26 cellular contexts compared by ENCODE assay signal in the genomic region with DNA sequence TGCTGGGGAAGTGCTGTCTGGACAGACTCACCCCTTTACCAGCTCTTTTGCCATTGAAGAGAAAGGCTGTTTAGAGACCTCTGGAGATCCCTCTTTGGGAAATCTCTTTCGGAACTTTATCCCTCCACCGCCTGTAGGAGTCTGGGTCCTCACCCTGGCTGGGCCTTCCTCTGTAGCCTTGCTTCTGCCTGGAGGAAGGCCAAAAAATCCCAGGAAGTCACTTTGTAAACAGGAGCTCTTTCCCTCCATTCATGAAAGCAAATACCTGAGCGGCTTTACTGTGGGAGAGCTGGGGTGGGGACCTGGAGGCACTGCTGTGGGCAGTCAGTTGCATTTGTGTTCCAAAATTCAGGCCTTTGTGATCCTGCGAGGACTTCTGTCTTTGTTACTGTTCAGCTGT.
DNase-seq lines count a peak whose midpoint lies in the region; ATAC-seq and TF ChIP-seq lines count a peak whose summit lies in the region.
"Had no signal": no experiment of that assay in that cellular context is flagged by ENCODE, and none has a peak within 500 bp of the region (broad histone marks: within the 10 kb centered on the region; RNA-seq: fewer than 3 reads in every experiment).

No MANE protein-coding gene starts in this region.

- H3K4me3 ChIP-seq in upper lobe of right lung, result no peak overlapping the region
- H3K4me3 ChIP-seq in osteoblast (ENCODE audit: insufficient read depth, low read length), result no peak overlapping the region
- H3K4me3 ChIP-seq: adrenal gland, HAP-1, ovary, upper lobe of left lung had no signal

- TF ChIP-seq CTCF in upper lobe of right lung (IDR thresholded peaks at IDR 0.05) (no peak), osteoblast (IDR thresholded peaks at IDR 0.05; ENCODE audit: extremely low read depth, low read depth, low read length) (no peak)

- no peak overlapping the region for H2AFZ ChIP-seq in osteoblast (ENCODE audit: low read length)

- H3K27me3 ChIP-seq in upper lobe of right lung (no peaks in the 10 kb centered on the region), osteoblast (ENCODE audit: insufficient read depth, low read length) (no peaks in the 10 kb centered on the region)
- H3K27me3 ChIP-seq: adrenal gland, ovary, upper lobe of left lung had no signal

- H3K4me2 ChIP-seq in osteoblast (ENCODE audit: insufficient read depth, low read length), result no peak overlapping the region

- no peak for TF ChIP-seq POLR2A in erythroblast (IDR thresholded peaks at IDR 0.05; ENCODE audit: low read length)

- no peaks in the 10 kb centered on the region for H3K79me2 ChIP-seq in osteoblast (ENCODE audit: insufficient read depth, low read length)

- ATAC-seq in upper lobe of right lung, result peak; percentile 22
- no peak for ATAC-seq in HG03025 (IDR thresholded peaks at IDR 0.05; ENCODE audit: low FRiP score, unreplicated experiment)
- ATAC-seq: activated CD8-positive, alpha-beta memory T cell treated with anti-CD3 and anti-CD28 coated beads, Interleukin-2, amount 10 ng/mL, durations not matched to agents 7 days and 5 days; left ventricle myocardium superior; natural killer cell treated with Interleukin-12 subunit alpha and Interleukin-12 subunit beta and Interleukin-15 and Interleukin-18, amount 100 ng/mL, for 72 hours; T-cell had no signal

- intact Hi-C loops in upper lobe of right lung (cut with DNase I), result no loop called here

- DNase-seq in NCI-H2081 (lab: John Stamatoyannopoulos, UW), result peak; percentile 29 to 58
- no peak for DNase-seq in NCI-H2081 treated with DMSO at 0.1 percent for 48 hours (lab: John Stamatoyannopoulos, UW)
- DNase-seq in HuH-7 (ENCODE audit: low spot score), result peak; percentile 34
- DNase-seq in astrocyte of the hippocampus (ENCODE audit: low read depth, low spot score), result peak; percentile 39
- no peak for DNase-seq in upper lobe of right lung
- no peak for DNase-seq in erythroblast (lab: John Stamatoyannopoulos, UW)
- DNase-seq in osteoblast (ENCODE audit: insufficient read length, low spot score, missing footprints), result no peak
- DNase-seq: activated CD4-positive, CD25-positive, alpha-beta regulatory T cell; activated CD8-positive, alpha-beta memory T cell treated with anti-CD3 and anti-CD28 coated beads, Interleukin-2, amount 10 ng/mL, durations not matched to agents 7 days and 5 days; activated naive CD4-positive, alpha-beta T cell treated with anti-CD3 and anti-CD28 coated beads for 36 hours; adrenal gland; glutamatergic neuron; islet precursor cell; left ventricle myocardium superior; NCI-H1417 treated with DMSO at 0.1 percent for 48 hours; NCI-H526 treated with DMSO at 0.1 percent for 48 hours; ovary; T-cell; upper lobe of left lung had no signal

- H3K4me1 ChIP-seq in upper lobe of right lung (no peaks in the 10 kb centered on the region), osteoblast (ENCODE audit: insufficient read depth, low read length) (peaks cover 3% of the 10 kb centered on the region)
- H3K4me1 ChIP-seq: adrenal gland, HAP-1, upper lobe of left lung had no signal

- H3K36me3 ChIP-seq in upper lobe of right lung, result no peaks in the 10 kb centered on the region
- H3K36me3 ChIP-seq in osteoblast (ENCODE audit: insufficient read depth, low read length), result no peaks in the 10 kb centered on the region
- H3K36me3 ChIP-seq: adrenal gland, HAP-1, ovary, upper lobe of left lung had no signal

- H3K9me3 ChIP-seq in upper lobe of right lung, result no peaks in the 10 kb centered on the region
- no peaks in the 10 kb centered on the region for H3K9me3 ChIP-seq in osteoblast (ENCODE audit: low read depth, low read length)
- H3K9me3 ChIP-seq: adrenal gland, ovary, upper lobe of left lung had no signal

- H4K20me1 ChIP-seq in osteoblast (ENCODE audit: insufficient read depth, low read length), result no peaks in the 10 kb centered on the region

- H3K27ac ChIP-seq in upper lobe of right lung, result no peak overlapping the region
- H3K27ac ChIP-seq in osteoblast (ENCODE audit: low read depth, low read length), result no peak overlapping the region
- H3K27ac ChIP-seq: 22Rv1, adrenal gland, C4-2B, epithelial cell of prostate, ovary, RWPE1, upper lobe of left lung had no signal

Comparison
In these comparisons a context has a peak if more than half of its experiments do, and no peak if none do; other contexts are left out.
1. DNase-seq: peak in NCI-H2081 (2 of 2), HuH-7 (single experiment) and astrocyte of the hippocampus (single experiment); none in NCI-H2081 treated with DMSO at 0.1 percent for 48 hours (single experiment), upper lobe of right lung (single experiment), erythroblast (0 of 2) and osteoblast (single experiment).